In genomic region chr4:145216532-145216931, GRCh38 we compare ENCODE assay signal across 10 cellular contexts. TPM values are rescaled to one million over a fixed set of nuclear protein-coding genes. Genes with fewer than 3 reads are reported as not detected.
DNase-seq lines count a peak whose midpoint lies in the region; ATAC-seq and TF ChIP-seq lines count a peak whose summit lies in the region.
"Had no signal": no experiment of that assay in that cellular context is flagged by ENCODE, and none has a peak within 500 bp of the region (broad histone marks: within the 10 kb centered on the region; RNA-seq: fewer than 3 reads in every experiment).

No MANE protein-coding gene starts in this region.

- no peaks in the 10 kb centered on the region for H3K9me3 ChIP-seq in CD4-positive, alpha-beta T cell (ENCODE audit: control insufficient read depth, low read length)
- H3K9me3 ChIP-seq: neutrophil had no signal

- DNase-seq in CD4-positive, alpha-beta T cell = no peak
- DNase-seq in H4 (ENCODE audit: low spot score) = peak; percentile 16
- peak; percentile 42 for DNase-seq in amniotic epithelial cell (ENCODE audit: low read depth)
- DNase-seq in left lobe of liver (ENCODE audit: low spot score) = no peak
- DNase-seq in lower leg skin (ENCODE audit: low spot score in 2 of 2) = no peak
- no peak for DNase-seq in NCI-H1930 (lab: John Stamatoyannopoulos, UW)
- no peak for DNase-seq in stimulated activated CD4-positive, alpha-beta T cell treated with anti-CD3 and anti-CD28 coated beads, Interleukin-2, amount 100 ng/mL, for 24 hours
- DNase-seq: activated CD4-positive, alpha-beta T cell treated with anti-CD3 and anti-CD28 coated beads, Interleukin-2, amount 50 U/mL, for 1 hour had no signal

- no peaks in the 10 kb centered on the region for H3K27me3 ChIP-seq in CD4-positive, alpha-beta T cell (ENCODE audit: control insufficient read depth, insufficient read depth, low read length)
- H3K27me3 ChIP-seq: neutrophil had no signal

- no peak for TF ChIP-seq POLR2A in lower leg skin (IDR thresholded peaks at IDR 0.05)

- no peak overlapping the region for H3K4me3 ChIP-seq in lower leg skin (ENCODE audit: low read depth, poor library complexity, severe bottlenecking)

- ATAC-seq in CD4-positive, alpha-beta T cell (ENCODE audit: poor library complexity) = no peak
- ATAC-seq in left lobe of liver = peak; percentile 64
- no peak for ATAC-seq in stimulated activated memory B cell treated with anti-CD40 and anti-IgM and Interleukin-4, amounts not matched to agents 10 μg/mL and 1 μg/mL and 100 μg/mL, for 72 hours

- H3K27ac Mint-ChIP-seq in CD4-positive, alpha-beta T cell = no peak overlapping the region
- no peak overlapping the region for H3K27ac Mint-ChIP-seq in stimulated activated memory B cell treated with anti-CD40 and anti-IgM and Interleukin-4, amounts not matched to agents 10 μg/mL and 1 μg/mL and 100 μg/mL, for 72 hours

- no peaks in the 10 kb centered on the region for H3K36me3 Mint-ChIP-seq in CD4-positive, alpha-beta T cell (ENCODE audit: low read depth)
- H3K36me3 Mint-ChIP-seq in stimulated activated memory B cell treated with anti-CD40 and anti-IgM and Interleukin-4, amounts not matched to agents 10 μg/mL and 1 μg/mL and 100 μg/mL, for 72 hours = no peaks in the 10 kb centered on the region

- intact Hi-C loops in CD4-positive, alpha-beta T cell (cut with DNase I, micrococcal nuclease) = no loop called here
- intact Hi-C loops in lower leg skin (cut with DNase I; ENCODE audit: low total_unique reads) = no loop called here

- POLR2A ChIA-PET in CD4-positive, alpha-beta T cell (lab: Charles Lee) = no interaction called here

- no peaks in the 10 kb centered on the region for H3K27me3 Mint-ChIP-seq in CD4-positive, alpha-beta T cell
- H3K27me3 Mint-ChIP-seq in stimulated activated memory B cell treated with anti-CD40 and anti-IgM and Interleukin-4, amounts not matched to agents 10 μg/mL and 1 μg/mL and 100 μg/mL, for 72 hours = peaks cover 19% of the 10 kb centered on the region

- H3K27ac ChIP-seq in CD4-positive, alpha-beta T cell (ENCODE audit: low read depth, low read length) = no peak overlapping the region
- H3K27ac ChIP-seq: neutrophil had no signal

- TF ChIP-seq CTCF in CD4-positive, alpha-beta T cell (IDR thresholded peaks at IDR 0.05) = peak; percentile 21
- no peak for TF ChIP-seq CTCF in lower leg skin (IDR thresholded peaks at IDR 0.05)

- no peaks in the 10 kb centered on the region for H3K4me1 Mint-ChIP-seq in CD4-positive, alpha-beta T cell (ENCODE audit: low read depth)
- H3K4me1 Mint-ChIP-seq in stimulated activated memory B cell treated with anti-CD40 and anti-IgM and Interleukin-4, amounts not matched to agents 10 μg/mL and 1 μg/mL and 100 μg/mL, for 72 hours = peaks cover 6% of the 10 kb centered on the region

- no peak overlapping the region for H3K4me3 Mint-ChIP-seq in CD4-positive, alpha-beta T cell
- no peak overlapping the region for H3K4me3 Mint-ChIP-seq in stimulated activated memory B cell treated with anti-CD40 and anti-IgM and Interleukin-4, amounts not matched to agents 10 μg/mL and 1 μg/mL and 100 μg/mL, for 72 hours

- H3K9me3 Mint-ChIP-seq in CD4-positive, alpha-beta T cell = no peaks in the 10 kb centered on the region
- no peaks in the 10 kb centered on the region for H3K9me3 Mint-ChIP-seq in stimulated activated memory B cell treated with anti-CD40 and anti-IgM and Interleukin-4, amounts not matched to agents 10 μg/mL and 1 μg/mL and 100 μg/mL, for 72 hours

- CTCF ChIA-PET in CD4-positive, alpha-beta T cell (lab: Charles Lee) = no interaction called here

RNA-seq across cellular contexts. Expression of gene OTUD4, which starts 36.1 kb away (rescaled TPM):
- 10 to 100 TPM; 75.1 to 81.1 TPM for total RNA-seq in CD4-positive, alpha-beta T cell
- 6.5 and 10.7 TPM in 2 replicates for total RNA-seq in H4 (2014; rRNA removed; shearing (Covaris generic))
- total RNA-seq in left lobe of liver = 16.9 TPM
- 10 to 100 TPM; 26.7 to 38.2 (median 36.1) TPM for total RNA-seq in lower leg skin

Comparison
In these comparisons a context has a peak if more than half of its experiments do, and no peak if none do; other contexts are left out.
1. DNase-seq: peak in H4 (single experiment) and amniotic epithelial cell (single experiment); none in CD4-positive, alpha-beta T cell (0 of 10), left lobe of liver (single experiment), lower leg skin (0 of 2), NCI-H1930 (0 of 2) and stimulated activated CD4-positive, alpha-beta T cell treated with anti-CD3 and anti-CD28 coated beads, Interleukin-2, amount 100 ng/mL, for 24 hours (0 of 2).